Comparison of ENCODE assay signal across 23 cellular contexts in the genomic region with DNA sequence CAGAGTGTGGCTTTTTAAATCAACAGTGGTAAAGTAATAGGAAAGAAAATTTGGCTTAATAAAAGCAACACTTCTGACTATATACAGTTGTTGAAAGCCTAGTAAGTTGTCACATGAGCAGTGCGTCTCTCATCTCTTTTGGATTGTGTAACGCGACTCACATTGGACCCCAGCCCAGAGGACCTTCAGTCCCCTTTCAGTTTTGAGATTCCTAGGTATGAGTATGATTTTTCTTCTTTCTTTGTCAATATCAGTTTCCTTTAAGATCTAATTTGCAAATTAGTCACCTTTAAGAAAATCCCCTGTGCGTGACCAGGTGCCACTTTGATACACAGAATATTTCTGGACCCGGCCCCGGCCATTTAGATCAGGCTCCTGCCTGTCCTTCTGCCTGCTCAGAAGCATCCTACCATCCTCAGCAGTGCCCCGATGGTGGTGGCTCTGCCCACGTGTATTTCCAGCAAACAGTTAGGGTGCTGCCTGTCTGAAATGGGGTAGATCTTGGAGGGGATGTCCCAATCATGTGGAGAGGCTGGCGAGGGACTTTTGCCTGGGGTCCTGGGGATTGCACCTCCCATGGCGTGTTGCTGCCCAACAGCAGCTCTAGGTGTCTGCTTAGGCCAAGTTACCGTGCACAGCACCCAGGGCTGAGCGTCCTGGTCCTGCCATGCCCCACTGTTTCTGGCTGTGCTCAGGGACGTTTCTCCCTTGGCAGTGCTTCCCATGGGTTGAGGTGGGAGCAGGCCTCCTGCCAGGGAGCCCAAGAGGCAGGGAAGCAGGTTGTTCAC. TPM values are rescaled to one million over a fixed set of nuclear protein-coding genes. Genes with fewer than 3 reads are reported as not detected.
DNase-seq lines count a peak whose midpoint lies in the region; ATAC-seq and TF ChIP-seq lines count a peak whose summit lies in the region.
"Had no signal": no experiment of that assay in that cellular context is flagged by ENCODE, and none has a peak within 500 bp of the region (broad histone marks: within the 10 kb centered on the region; RNA-seq: fewer than 3 reads in every experiment).

No MANE protein-coding gene starts in this region.

- H2AK9ac ChIP-seq in IMR-90 (replicated peaks; ENCODE audit: low read depth, low read length, poor library complexity): no peak overlapping the region

- no peak overlapping the region for H2BK15ac ChIP-seq in IMR-90 (ENCODE audit: low read depth, low read length)

- H3K4me1 ChIP-seq in IMR-90 (ENCODE audit: control insufficient read depth, insufficient read depth, low read length): peaks cover 34% of the 10 kb centered on the region

- no peaks in the 10 kb centered on the region for H3K9me3 Mint-ChIP-seq in stimulated activated effector memory CD8-positive, alpha-beta T cell treated with anti-CD3 and anti-CD28 coated beads, Interleukin-12 subunit alpha, Interleukin-12 subunit beta, amount 100 ng/mL, for 72 hours
- no peaks in the 10 kb centered on the region for H3K9me3 Mint-ChIP-seq in CD14-positive monocyte
- H3K9me3 Mint-ChIP-seq: activated naive CD4-positive, alpha-beta T cell treated with anti-CD3 and anti-CD28 coated beads, Interleukin-2, amount 10 ng/mL, durations not matched to agents 7 days and 5 days; type B pancreatic cell had no signal

- no peak overlapping the region for H2AFZ ChIP-seq in IMR-90 (replicated peaks; ENCODE audit: low read length, poor library complexity)

- H3K4me3 Mint-ChIP-seq in stimulated activated effector memory CD8-positive, alpha-beta T cell treated with anti-CD3 and anti-CD28 coated beads, Interleukin-12 subunit alpha, Interleukin-12 subunit beta, amount 100 ng/mL, for 72 hours: no peak overlapping the region
- H3K4me3 Mint-ChIP-seq in CD14-positive monocyte: no peak overlapping the region
- H3K4me3 Mint-ChIP-seq: activated naive CD4-positive, alpha-beta T cell treated with anti-CD3 and anti-CD28 coated beads, Interleukin-2, amount 10 ng/mL, durations not matched to agents 7 days and 5 days; type B pancreatic cell had no signal

- H4K8ac ChIP-seq in IMR-90 (ENCODE audit: low read depth in 2 of 2, low read length in 2 of 2): no peak overlapping the region

- H3K4me2 ChIP-seq in IMR-90 (ENCODE audit: low read depth, low read length): no peak overlapping the region
- H3K4me2 ChIP-seq: A549 had no signal

- H4K20me1 ChIP-seq in IMR-90 (ENCODE audit: insufficient read depth, low read length): peaks cover 39% of the 10 kb centered on the region

- peak overlapping the region; percentile 48 for H3K27ac Mint-ChIP-seq in stimulated activated effector memory CD8-positive, alpha-beta T cell treated with anti-CD3 and anti-CD28 coated beads, Interleukin-12 subunit alpha, Interleukin-12 subunit beta, amount 100 ng/mL, for 72 hours
- peak overlapping the region in 2 of 7 donors; percentile 36 to 61 for H3K27ac Mint-ChIP-seq in CD14-positive monocyte
- H3K27ac Mint-ChIP-seq: activated naive CD4-positive, alpha-beta T cell treated with anti-CD3 and anti-CD28 coated beads, Interleukin-2, amount 10 ng/mL, durations not matched to agents 7 days and 5 days; type B pancreatic cell had no signal

- peaks cover 13% of the 10 kb centered on the region for H3K36me3 ChIP-seq in IMR-90 (ENCODE audit: control insufficient read depth, insufficient read depth, low read length)

- intact Hi-C loops in IMR-90 (cut with micrococcal nuclease): no loop called here
- intact Hi-C loops in Right ventricle myocardium superior (cut with DNase I): no loop called here
- intact Hi-C loops in CD14-positive monocyte (cut with micrococcal nuclease): loop anchor here in 1 of 2 donors (10.0 kb wide), 1 partner anchor 298 kb away; no protein-coding TSS in a partner anchor

- no peak overlapping the region for H3K18ac ChIP-seq in IMR-90 (ENCODE audit: low read depth, low read length)

- peaks cover 35% of the 10 kb centered on the region for H3K4me1 Mint-ChIP-seq in stimulated activated effector memory CD8-positive, alpha-beta T cell treated with anti-CD3 and anti-CD28 coated beads, Interleukin-12 subunit alpha, Interleukin-12 subunit beta, amount 100 ng/mL, for 72 hours
- peaks cover 8% of the 10 kb centered on the region for H3K4me1 Mint-ChIP-seq in CD14-positive monocyte

- TF ChIP-seq CTCF in IMR-90 (conservative IDR thresholded peaks at IDR 0.05; ENCODE audit: low read depth, low read length): no peak
- no peak for TF ChIP-seq CTCF in CD14-positive monocyte (IDR thresholded peaks at IDR 0.05)

- H2BK20ac ChIP-seq in IMR-90 (ENCODE audit: low read depth, low read length): no peak overlapping the region

- no peak overlapping the region; the same call in 1 of the 2 replicates for H4K5ac ChIP-seq in IMR-90 (ENCODE audit: low read depth, low read length)

- in situ Hi-C loops in IMR-90 (cut with MboI; ENCODE audit: low sequenced_read_pairs): no loop called here

- peak; percentile 26 for DNase-seq in activated CD4-positive, alpha-beta T cell treated with anti-CD3 and anti-CD28 coated beads for 48 hours
- DNase-seq in activated CD4-positive, alpha-beta T cell treated with anti-CD3 and anti-CD28 coated beads, Interleukin-2, amount 50 U/mL, for 48 hours: no peak
- DNase-seq in IMR-90 (peak; percentile 73), Right ventricle myocardium superior (no peak), CD14-positive monocyte (ENCODE audit: low spot score) (no peak)
- DNase-seq in stimulated activated effector memory CD8-positive, alpha-beta T cell treated with anti-CD3 and anti-CD28 coated beads, Interleukin-12 subunit alpha, Interleukin-12 subunit beta, amount 100 ng/mL, for 72 hours (ENCODE audit: low spot score in 2 of 2): no peak
- DNase-seq: activated naive CD4-positive, alpha-beta T cell treated with anti-CD3 and anti-CD28 coated beads, Interleukin-2, amount 10 ng/mL, durations not matched to agents 7 days and 5 days; brain microvascular endothelial cell; DMS53; dorsolateral prefrontal cortex; Kasumi-1; left colon; NCI-H1417 treated with DMSO at 0.1 percent for 48 hours; NCI-H2171; small intestine; SW 1271 had no signal

- H2BK120ac ChIP-seq in IMR-90 (ENCODE audit: low read depth, low read length): no peak overlapping the region

- H3K14ac ChIP-seq in IMR-90 (replicated peaks; ENCODE audit: low read depth, low read length): no peak overlapping the region

- no peak overlapping the region for H3K56ac ChIP-seq in IMR-90 (ENCODE audit: extremely low read depth, insufficient read depth, low read length)

- no peak overlapping the region for H2BK5ac ChIP-seq in IMR-90 (ENCODE audit: low read depth, low read length, poor library complexity, severe bottlenecking)

- no peak overlapping the region for H3K9ac ChIP-seq in IMR-90 (ENCODE audit: low read depth, low read length)

- no TSS peak for BruUV-seq in IMR-90 (replicated peaks; lab: Mats Ljungman, UMichigan)

- H3K23ac ChIP-seq in IMR-90 (ENCODE audit: low read depth, low read length): no peak overlapping the region

- no peak overlapping the region; the same call in 1 of the 2 replicates for H3K27ac ChIP-seq in IMR-90 (ENCODE audit: insufficient read depth, low read length)
- H3K27ac ChIP-seq: A549, brain microvascular endothelial cell had no signal

- H3K4me3 ChIP-seq in IMR-90 (ENCODE audit: insufficient read depth, low read depth, low read length): no peak overlapping the region
- H3K4me3 ChIP-seq: A549, dorsolateral prefrontal cortex had no signal

- WGBS in IMR-90 (ENCODE audit: extremely low coverage in 2 of 2, insufficient read length in 1 of 2), 2 experiments: 93% methylated on average over 3 of the region's 13 CpGs; no CpG with 5 or more reads in 1 of the 2 experiments

- CTCF ChIA-PET in IMR-90 (lab: Yijun Ruan, JAX): interaction anchor here (0.6 kb wide), 1 partner anchor 275 kb away, joined by 3 read pairs; no protein-coding TSS in a partner anchor

- H3K36me3 Mint-ChIP-seq in stimulated activated effector memory CD8-positive, alpha-beta T cell treated with anti-CD3 and anti-CD28 coated beads, Interleukin-12 subunit alpha, Interleukin-12 subunit beta, amount 100 ng/mL, for 72 hours: peaks cover 46% of the 10 kb centered on the region
- H3K36me3 Mint-ChIP-seq in CD14-positive monocyte: peaks cover 41 to 46% of the 10 kb centered on the region in 2 donors

- H3K27me3 Mint-ChIP-seq in CD14-positive monocyte (ENCODE audit: low read depth in 3 of 3): no peaks in the 10 kb centered on the region
- H3K27me3 Mint-ChIP-seq: activated naive CD4-positive, alpha-beta T cell treated with anti-CD3 and anti-CD28 coated beads, Interleukin-2, amount 10 ng/mL, durations not matched to agents 7 days and 5 days; type B pancreatic cell had no signal

- no peak for TF ChIP-seq POLR2A in IMR-90 (IDR thresholded peaks at IDR 0.05; ENCODE audit: low read depth, low read length)

- no peak for TF ChIP-seq RAD21 in IMR-90 (IDR thresholded peaks at IDR 0.05; ENCODE audit: low read length)

- no peaks in the 10 kb centered on the region for H3K9me3 ChIP-seq in IMR-90 (ENCODE audit: control insufficient read depth, insufficient read depth, low read length)
- H3K9me3 ChIP-seq: A549 had no signal

- dilution Hi-C loops in IMR-90 (cut with HindIII; ENCODE audit: low sequenced_read_pairs, unreplicated experiment): no loop called here

- POLR2A ChIA-PET in IMR-90 (lab: Charles Lee; ENCODE audit: unreplicated experiment): no interaction called here

- peaks cover 26 to 85% of the 10 kb centered on the region in 2 experiments for H3K79me1 ChIP-seq in IMR-90 (ENCODE audit: low read depth in 1 of 2, low read length in 2 of 2)

- no peaks in the 10 kb centered on the region for H3K27me3 ChIP-seq in IMR-90 (ENCODE audit: control insufficient read depth, insufficient read depth, low read length)
- H3K27me3 ChIP-seq: brain microvascular endothelial cell, dorsolateral prefrontal cortex had no signal

- H2AK5ac ChIP-seq in IMR-90 (ENCODE audit: low read depth, low read length): peak overlapping the region; percentile 21; the same call in 1 of the 2 replicates

- H3K9me1 ChIP-seq in IMR-90 (ENCODE audit: insufficient read depth, low read length): peaks cover 34% of the 10 kb centered on the region

- ATAC-seq in IMR-90 (ENCODE audit: low read depth): no peak
- peak; percentile 45 for ATAC-seq in Right ventricle myocardium superior (ENCODE audit: poor library complexity)
- ATAC-seq in stimulated activated effector memory CD8-positive, alpha-beta T cell treated with anti-CD3 and anti-CD28 coated beads, Interleukin-12 subunit alpha, Interleukin-12 subunit beta, amount 100 ng/mL, for 72 hours: peak; percentile 35
- no peak for ATAC-seq in HG02588 (IDR thresholded peaks at IDR 0.05; ENCODE audit: unreplicated experiment)
- ATAC-seq in HG03135 (IDR thresholded peaks at IDR 0.05; ENCODE audit: unreplicated experiment): no peak
- ATAC-seq: A549, left colon had no signal

- H3K4ac ChIP-seq in IMR-90 (ENCODE audit: low read depth, low read length): no peak overlapping the region

- no peak overlapping the region for H4K91ac ChIP-seq in IMR-90 (ENCODE audit: insufficient read depth, low read depth, low read length)

RNA-seq across cellular contexts. Expression of a gene that starts 21.1 kb away (rescaled TPM):
- 65.3 and 72.9 TPM in 2 replicates for total RNA-seq in IMR-90 (2012; rRNA removed)
- 39.4 and 39.5 TPM in 2 replicates for polyA plus RNA-seq in IMR-90 (2012; rRNA removed)
- 46.6 and 52.1 TPM in 2 replicates for polyA plus RNA-seq in IMR-90 (2012; cell fraction: cytosol; rRNA removed)
- polyA plus RNA-seq in IMR-90 (2012; cell fraction: nucleus; rRNA removed; ENCODE audit: low replicate concordance): 28.6 and 37.2 TPM in 2 replicates
- total RNA-seq in Right ventricle myocardium superior: 23.6 TPM
- polyA plus RNA-seq in CD14-positive monocyte: 10 to 100 TPM; 20.5 to 25.0 TPM

RNA-seq across cellular contexts. Expression of a gene that starts 21.3 kb away (rescaled TPM):
- total RNA-seq in IMR-90 (2012; rRNA removed) (26.7 and 28.5 TPM in 2 replicates), Right ventricle myocardium superior (6.6 TPM)
- polyA plus RNA-seq in IMR-90 (2012; rRNA removed) (23.5 and 24.6 TPM in 2 replicates), CD14-positive monocyte (10 to 100 TPM; 11.2 TPM)
- polyA plus RNA-seq in IMR-90 (2012; cell fraction: cytosol; rRNA removed): 15.0 and 26.0 TPM in 2 replicates
- polyA plus RNA-seq in IMR-90 (2012; cell fraction: nucleus; rRNA removed; ENCODE audit: low replicate concordance): 26.9 and 58.9 TPM in 2 replicates

RNA-seq across cellular contexts. Expression of a gene that starts 59.1 kb away (rescaled TPM):
- total RNA-seq in IMR-90 (2012; rRNA removed) (not detected in 2 replicates), Right ventricle myocardium superior (not detected)
- polyA plus RNA-seq in IMR-90 (2012; rRNA removed) (not detected in 2 replicates), CD14-positive monocyte (not detected)
- not detected in 2 replicates for polyA plus RNA-seq in IMR-90 (2012; cell fraction: cytosol; rRNA removed)
- polyA plus RNA-seq in IMR-90 (2012; cell fraction: nucleus; rRNA removed; ENCODE audit: low replicate concordance): not detected in 2 replicates
- total RNA-seq: left colon, osteoblast, RPMI7951 had no signal
- polyA plus RNA-seq: A549, esophagus, small intestine had no signal

Comparison
In these comparisons a context has a peak if more than half of its experiments do, and no peak if none do; other contexts are left out.
1. DNase-seq: peak in activated CD4-positive, alpha-beta T cell treated with anti-CD3 and anti-CD28 coated beads for 48 hours (single experiment) and IMR-90 (single experiment); none in activated CD4-positive, alpha-beta T cell treated with anti-CD3 and anti-CD28 coated beads, Interleukin-2, amount 50 U/mL, for 48 hours (0 of 2), Right ventricle myocardium superior (single experiment), stimulated activated effector memory CD8-positive, alpha-beta T cell treated with anti-CD3 and anti-CD28 coated beads, Interleukin-12 subunit alpha, Interleukin-12 subunit beta, amount 100 ng/mL, for 72 hours (0 of 2) and CD14-positive monocyte (single experiment).
2. ATAC-seq: peak in Right ventricle myocardium superior (single experiment) and stimulated activated effector memory CD8-positive, alpha-beta T cell treated with anti-CD3 and anti-CD28 coated beads, Interleukin-12 subunit alpha, Interleukin-12 subunit beta, amount 100 ng/mL, for 72 hours (single experiment); none in IMR-90 (single experiment), HG02588 (single experiment) and HG03135 (single experiment).